11 cellular contexts compared by ENCODE assay signal in genomic region chr3:141387446-141388030, GRCh38. TPM values are rescaled to one million over a fixed set of nuclear protein-coding genes. Genes with fewer than 3 reads are reported as not detected.
DNase-seq lines count a peak whose midpoint lies in the region; ATAC-seq and TF ChIP-seq lines count a peak whose summit lies in the region.
"Had no signal": no experiment of that assay in that cellular context is flagged by ENCODE, and none has a peak within 500 bp of the region (broad histone marks: within the 10 kb centered on the region; RNA-seq: fewer than 3 reads in every experiment).

No MANE protein-coding gene starts in this region.

- H3K36me3 ChIP-seq in spleen = no peaks in the 10 kb centered on the region

- no peak for TF ChIP-seq POLR2A in spleen (IDR thresholded peaks at IDR 0.05)

- H3K27ac ChIP-seq in epithelial cell of prostate (peak overlapping the region; percentile 8), spleen (peak overlapping the region in 5 of 8 donors; percentile 45 to 77 (median 67))
- H3K27ac ChIP-seq: 22Rv1 had no signal

- TF ChIP-seq CTCF in spleen (IDR thresholded peaks at IDR 0.05 in 8 of 11, conservative IDR thresholded peaks at IDR 0.05 in 3 of 11) = no peak

- peak overlapping the region in 2 of 8 donors; percentile 24 to 62 for H3K4me3 ChIP-seq in spleen

- 76 to 90% (median 84%) methylated on average over 3 of the region's 3 CpGs for WGBS in spleen, 5 donors

- peaks cover 0 to 43% (median 6%) of the 10 kb centered on the region in 6 donors for H3K4me1 ChIP-seq in spleen

- ATAC-seq in HG02981 (IDR thresholded peaks at IDR 0.05; ENCODE audit: unreplicated experiment) = no peak
- ATAC-seq in GM18520 (IDR thresholded peaks at IDR 0.05; ENCODE audit: unreplicated experiment) = no peak

- peaks cover 0 to 4% (median 0%) of the 10 kb centered on the region in 7 donors for H3K27me3 ChIP-seq in spleen (replicated peaks in 1 of 7)

- DNase-seq in DMS 273 (lab: John Stamatoyannopoulos, UW; ENCODE audit: unreplicated experiment) (peak; percentile 71), DMS 273 treated with DMSO at 0.1 percent for 48 hours (lab: John Stamatoyannopoulos, UW) (no peak), NCI-H69 (lab: John Stamatoyannopoulos, UW) (peak; percentile 61), epithelial cell of prostate (ENCODE audit: low read depth, low spot score) (no peak), spleen (no peak), GM19240 (ENCODE audit: insufficient read length, low spot score) (no peak)
- DNase-seq: DMS79 treated with DMSO at 0.1 percent for 48 hours, naive B cell had no signal

- intact Hi-C loops in spleen (cut with DNase I; ENCODE audit: low total_unique reads) = no loop called here

- no peaks in the 10 kb centered on the region for H3K9me3 ChIP-seq in spleen

RNA-seq across cellular contexts. Expression of gene ZBTB38, which starts 19.2 kb away (rescaled TPM):
- 100 to 1,000 TPM in 2 of 7 donors, 10 to 100 TPM in 5; 42.8 to 122 (median 73.7) TPM for total RNA-seq in spleen
- 1 to 10 TPM; 4.8 to 8.4 (median 5.6) TPM for polyA plus RNA-seq in spleen

Comparison
In these comparisons a context has a peak if more than half of its experiments do, and no peak if none do; other contexts are left out.
1. DNase-seq: peak in DMS 273 (single experiment) and NCI-H69 (single experiment); none in DMS 273 treated with DMSO at 0.1 percent for 48 hours (single experiment), epithelial cell of prostate (single experiment), spleen (single experiment) and GM19240 (single experiment).